Comparison of ENCODE assay signal across 11 cellular contexts in the genomic region with DNA sequence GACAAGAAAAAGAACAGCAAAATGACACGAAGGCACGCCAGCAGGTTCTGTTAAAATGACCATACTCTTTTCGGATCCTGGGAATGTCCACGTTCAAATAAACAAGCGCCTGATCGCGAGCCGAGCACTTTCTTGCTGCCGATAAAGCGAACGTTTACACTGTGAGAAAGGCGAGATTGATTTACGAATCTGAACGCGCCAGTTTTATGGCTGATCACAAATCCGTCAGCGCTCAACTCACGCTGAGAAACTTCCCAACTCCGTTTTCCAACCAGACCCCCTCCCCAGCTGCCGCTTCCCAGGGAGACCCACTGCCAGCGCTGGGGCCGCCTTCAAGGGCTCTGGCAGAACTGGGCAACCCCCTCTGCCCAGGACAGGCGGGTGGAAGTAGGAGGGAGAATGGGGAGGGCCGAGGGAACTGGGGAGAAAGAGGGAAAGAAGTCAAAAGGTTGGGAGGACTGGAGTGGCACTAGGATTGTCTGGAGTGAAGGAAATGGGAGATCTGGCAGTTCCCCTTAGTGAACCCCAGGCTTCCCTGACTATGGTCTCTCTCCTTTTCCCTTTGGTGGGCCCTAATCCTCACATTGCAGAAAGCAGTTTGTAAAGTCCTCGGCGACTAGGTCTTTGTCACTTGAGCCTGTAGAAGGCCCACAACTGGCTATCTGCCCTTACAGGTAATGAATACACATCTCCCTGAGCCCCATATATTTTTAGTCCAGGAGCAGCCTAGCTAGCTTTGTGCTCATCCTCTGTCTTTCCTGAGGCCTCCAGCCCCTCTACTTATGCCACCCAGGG. TPM values are rescaled to one million over a fixed set of nuclear protein-coding genes. Genes with fewer than 3 reads are reported as not detected.
DNase-seq lines count a peak whose midpoint lies in the region; ATAC-seq and FAIRE-seq lines count a peak whose summit lies in the region.
"Had no signal": no experiment of that assay in that cellular context is flagged by ENCODE, and none has a peak within 500 bp of the region (broad histone marks: within the 10 kb centered on the region; RNA-seq: fewer than 3 reads in every experiment).

No MANE protein-coding gene starts in this region.

- 29 to 35% methylated on average over 26 of the region's 26 CpGs for WGBS in esophagus, 2 donors

- H3K9me3 ChIP-seq in esophagus (ENCODE audit: control insufficient read depth in 2 of 2, insufficient read depth in 1 of 2, low read depth in 1 of 2, low read length in 1 of 2): no peaks in the 10 kb centered on the region

- H3K9ac ChIP-seq in rectal smooth muscle tissue (ENCODE audit: low read length): peak overlapping the region; percentile 2

- H3K36me3 ChIP-seq in esophagus (ENCODE audit: control insufficient read depth in 2 of 2, insufficient read depth in 2 of 2, low read length in 1 of 2) (no peaks in the 10 kb centered on the region), rectal smooth muscle tissue (ENCODE audit: control insufficient read depth, insufficient read depth, low read length) (no peaks in the 10 kb centered on the region)

- no peak for FAIRE-seq in HTR-8/SVneo (lab: Jason Lieb, UNC)

- H3K4me1 ChIP-seq in esophagus (ENCODE audit: control insufficient read depth in 2 of 2, insufficient read depth in 2 of 2, low read length in 1 of 2) (peaks cover 0 to 3% of the 10 kb centered on the region in 2 donors), rectal smooth muscle tissue (ENCODE audit: control insufficient read depth, insufficient read depth, low read length) (peaks cover 73% of the 10 kb centered on the region)

- H3K4me3 ChIP-seq in esophagus (ENCODE audit: low read depth in 1 of 2, low read length in 2 of 2): peak overlapping the region; percentile 29 to 48
- H3K4me3 ChIP-seq in rectal smooth muscle tissue (ENCODE audit: low read length): peak overlapping the region; percentile 49

- DNase-seq in M059J (ENCODE audit: low read depth) (peak; percentile 66), ureter (ENCODE audit: low spot score) (no peak), HTR-8/SVneo (ENCODE audit: insufficient read length, low spot score) (no peak)
- DNase-seq: activated CD4-positive, alpha-beta T cell treated with anti-CD3 and anti-CD28 coated beads for 36 hours; CD8-positive, alpha-beta T cell; left ventricle myocardium superior; SIG-M5 had no signal

- H3K27me3 ChIP-seq in esophagus (ENCODE audit: control insufficient read depth in 1 of 2, insufficient read depth in 2 of 2, low read length in 2 of 2) (no peaks in the 10 kb centered on the region), rectal smooth muscle tissue (ENCODE audit: control insufficient read depth, insufficient read depth, low read length) (no peaks in the 10 kb centered on the region)

- ATAC-seq in GM19351 (IDR thresholded peaks at IDR 0.05; ENCODE audit: unreplicated experiment): no peak
- ATAC-seq: activated CD4-positive, alpha-beta T cell treated with anti-CD3 and anti-CD28 coated beads for 36 hours; CD8-positive, alpha-beta T cell; left ventricle myocardium superior; stimulated activated effector memory CD8-positive, alpha-beta T cell treated with anti-CD3 and anti-CD28 coated beads, Interleukin-12 subunit alpha, Interleukin-12 subunit beta, amount 100 ng/mL, for 72 hours had no signal

- H3K27ac ChIP-seq in esophagus (ENCODE audit: low read depth in 2 of 2, low read length in 1 of 2): peak overlapping the region; percentile 92 to 94
- peak overlapping the region; percentile 94 for H3K27ac ChIP-seq in rectal smooth muscle tissue (ENCODE audit: low read depth, low read length)

RNA-seq across cellular contexts. Expression of gene HOXB4, which starts 6.9 kb away (rescaled TPM):
- 0.20 and 0.57 TPM in 2 replicates for total RNA-seq in M059J (2014; rRNA removed; shearing (Covaris generic))
- 1 to 10 TPM; 1.8 to 4.2 TPM for polyA plus RNA-seq in esophagus
- 28.7 TPM for total RNA-seq in ureter

RNA-seq across cellular contexts. Expression of gene HOXB3, which starts 18.8 kb away (rescaled TPM):
- total RNA-seq in M059J (2014; rRNA removed; shearing (Covaris generic)): 10.2 and 15.4 TPM in 2 replicates
- 10 to 100 TPM in 1 of 2 donors, 1 to 10 TPM in 1; 6.3 to 12.7 TPM for polyA plus RNA-seq in esophagus
- 179 TPM for total RNA-seq in ureter

RNA-seq across cellular contexts. Expression of gene HOXB5, which starts 22.4 kb away (rescaled TPM):
- total RNA-seq in M059J (2014; rRNA removed; shearing (Covaris generic)): 0.10 and 0.37 TPM in 2 replicates
- polyA plus RNA-seq in esophagus: under 1 TPM; 0.09 to 0.10 TPM
- total RNA-seq in ureter: 30.1 TPM
- total RNA-seq: activated CD4-positive, alpha-beta T cell treated with anti-CD3 and anti-CD28 coated beads for 36 hours; CD8-positive, alpha-beta T cell; left ventricle myocardium superior had no signal

RNA-seq across cellular contexts. Expression of gene HOXB2, which starts 26.3 kb away (rescaled TPM):
- 17.4 and 30.7 TPM in 2 replicates for total RNA-seq in M059J (2014; rRNA removed; shearing (Covaris generic))
- polyA plus RNA-seq in esophagus: 10 to 100 TPM; 11.3 to 18.9 TPM
- total RNA-seq in ureter: 50.7 TPM

RNA-seq across cellular contexts. Expression of gene HOXB6, which starts 33.6 kb away (rescaled TPM):
- 6.2 and 9.4 TPM in 2 replicates for total RNA-seq in M059J (2014; rRNA removed; shearing (Covaris generic))
- polyA plus RNA-seq in esophagus: under 1 TPM; 0.29 to 0.31 TPM
- 111 TPM for total RNA-seq in ureter
- total RNA-seq: activated CD4-positive, alpha-beta T cell treated with anti-CD3 and anti-CD28 coated beads for 36 hours had no signal

Comparison
In these comparisons a context has a peak if more than half of its experiments do, and no peak if none do; other contexts are left out.
1. RNA of gene HOXB4, which starts 6.9 kb away (total RNA-seq): 28.7 TPM in ureter (single experiment); 0.20 to 0.57 TPM in M059J; every median in the first group is over 10 times any median in the second.
2. RNA of gene HOXB3, which starts 18.8 kb away (total RNA-seq): 179 TPM in ureter (single experiment); 10.2 to 15.4 TPM in M059J; every median in the first group is over 10 times any median in the second.
3. RNA of gene HOXB5, which starts 22.4 kb away (total RNA-seq): 30.1 TPM in ureter (single experiment); 0.10 to 0.37 TPM in M059J; every median in the first group is over 10 times any median in the second.